In genomic region chr5:139652788-139653241, GRCh38 we compare ENCODE assay signal across 1 cellular context.
TF ChIP-seq lines count a peak whose summit lies in the region.

No MANE protein-coding gene starts in this region.

TF ChIP-seq in IMR-90, 13 proteins besides CTCF, POLR2A, EP300 and RAD21:
- no peak for TF ChIP-seq SMC3 (IDR thresholded peaks at IDR 0.05; ENCODE audit: low read depth, low read length)
- no peak for TF ChIP-seq FOS (IDR thresholded peaks at IDR 0.05; ENCODE audit: low read depth, low read length)
- no peak for TF ChIP-seq CHD1 (IDR thresholded peaks at IDR 0.05; ENCODE audit: low read depth, low read length)
- TF ChIP-seq MAFK (IDR thresholded peaks at IDR 0.05; ENCODE audit: low read depth, low read length): no peak
- no peak for TF ChIP-seq ELK1 (IDR thresholded peaks at IDR 0.05; ENCODE audit: borderline replicate concordance, low read depth, low read length)
- no peak for TF ChIP-seq MXI1 (IDR thresholded peaks at IDR 0.05; ENCODE audit: borderline replicate concordance, low read depth, low read length)
- TF ChIP-seq, protein P1, sequence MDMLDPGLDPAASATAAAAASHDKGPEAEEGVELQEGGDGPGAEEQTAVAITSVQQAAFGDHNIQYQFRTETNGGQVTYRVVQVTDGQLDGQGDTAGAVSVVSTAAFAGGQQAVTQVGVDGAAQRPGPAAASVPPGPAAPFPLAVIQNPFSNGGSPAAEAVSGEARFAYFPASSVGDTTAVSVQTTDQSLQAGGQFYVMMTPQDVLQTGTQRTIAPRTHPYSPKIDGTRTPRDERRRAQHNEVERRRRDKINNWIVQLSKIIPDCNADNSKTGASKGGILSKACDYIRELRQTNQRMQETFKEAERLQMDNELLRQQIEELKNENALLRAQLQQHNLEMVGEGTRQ (IDR thresholded peaks at IDR 0.05; ENCODE audit: low read depth, low read length): no peak
- TF ChIP-seq NFE2L2 (IDR thresholded peaks at IDR 0.05; ENCODE audit: low read depth, low read length): no peak
- no peak for TF ChIP-seq CEBPB (IDR thresholded peaks at IDR 0.05; ENCODE audit: low read depth, low read length)
- no peak for TF ChIP-seq MAZ (IDR thresholded peaks at IDR 0.05; ENCODE audit: borderline replicate concordance, low read depth, low read length)
- TF ChIP-seq RFX5 (IDR thresholded peaks at IDR 0.05; ENCODE audit: low read depth, low read length): no peak
- TF ChIP-seq BHLHE40 (IDR thresholded peaks at IDR 0.05; ENCODE audit: low read depth, low read length): no peak
